In the genomic region with DNA sequence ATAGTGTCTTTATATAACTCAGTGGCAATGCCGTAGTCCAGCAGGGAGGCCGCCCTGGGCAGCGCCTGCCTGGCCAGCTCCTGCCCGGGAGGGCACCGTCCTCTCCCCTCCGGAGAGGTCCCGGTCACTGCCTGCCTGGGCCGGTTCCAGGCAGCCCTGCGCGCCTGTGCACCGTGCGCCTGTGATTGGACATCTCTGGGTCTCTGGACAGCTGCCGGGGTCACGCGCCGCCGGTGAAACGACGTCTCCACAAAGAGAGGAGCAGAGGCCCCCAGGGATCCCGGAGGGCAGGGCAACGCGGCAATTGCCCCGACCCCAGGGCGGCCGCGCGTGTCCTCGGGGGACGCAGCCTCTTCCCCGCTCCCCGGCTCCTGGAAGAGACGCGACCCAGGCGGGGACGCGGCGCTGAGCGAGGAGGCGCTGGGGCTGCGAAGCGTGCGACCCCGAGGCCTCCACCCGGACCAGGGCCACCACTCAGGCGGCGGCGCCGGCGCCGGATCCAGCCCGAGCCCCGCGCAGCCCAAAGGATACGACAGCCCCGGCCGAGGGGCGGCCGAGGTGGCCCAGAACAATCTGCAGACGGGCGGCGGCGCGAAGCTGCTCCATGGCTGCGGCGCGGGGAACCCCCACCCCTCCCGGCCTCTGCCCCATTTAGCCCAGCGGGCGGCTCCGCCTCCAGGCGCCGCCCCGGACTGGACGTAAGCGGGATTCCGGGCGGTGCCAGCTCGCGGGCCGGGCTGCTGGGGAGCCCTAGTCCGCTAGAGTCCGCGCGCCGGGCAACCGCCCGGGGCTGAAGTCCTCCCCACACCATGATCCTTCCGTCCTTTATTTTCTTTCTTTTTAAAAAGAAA, we compare ENCODE assay signal across 1 cellular context.
TF ChIP-seq lines count a peak whose summit lies in the region.

Gene PHYH (minus strand): TSS at position 628 of the 851 bp plus-strand sequence. CDS start 22 bp downstream, at position 606.

TF ChIP-seq in A549, 52 proteins besides CTCF, POLR2A, EP300 and RAD21 (continued from another document):
- TF ChIP-seq HMGXB4 (CRISPR knock-in tag; IDR thresholded peaks at IDR 0.05; ENCODE audit: borderline replicate concordance) (0 out of 2 replicates have a peak, but pooled peaks have one; percentile 54), MYC (IDR thresholded peaks at IDR 0.05; ENCODE audit: borderline replicate concordance, low read length) (no peak), TP53 (CRISPR knock-in tag; IDR thresholded peaks at IDR 0.05) (peak; percentile 82), E2F6 (IDR thresholded peaks at IDR 0.05; ENCODE audit: borderline replicate concordance, low read depth) (peak; percentile 86)
